ENCODE assay signal across 1 cellular context in genomic region chr4:61335364-61335763, GRCh38.
TF ChIP-seq lines count a peak whose summit lies in the region.

No MANE protein-coding gene starts in this region.

TF ChIP-seq in GM23338, 12 proteins besides CTCF, POLR2A, EP300 and RAD21 (continued from another document):
- no peak for TF ChIP-seq ZNF462 (CRISPR knock-in tag; IDR thresholded peaks at IDR 0.05)
- TF ChIP-seq POLR2AphosphoS5 (IDR thresholded peaks at IDR 0.05; ENCODE audit: low read depth), result no peak
- no peak for TF ChIP-seq ZNF114 (CRISPR knock-in tag; IDR thresholded peaks at IDR 0.05)
- no peak for TF ChIP-seq NANOG (IDR thresholded peaks at IDR 0.05; ENCODE audit: borderline replicate concordance)
- TF ChIP-seq JUNB (IDR thresholded peaks at IDR 0.05; ENCODE audit: unreplicated experiment), result no peak
- TF ChIP-seq ETS1 (IDR thresholded peaks at IDR 0.05), result no peak
- TF ChIP-seq EZH2 (IDR thresholded peaks at IDR 0.05; ENCODE audit: low read depth, unreplicated experiment), result no peak
TF ChIP-seq in GM23338: peak in this region for 0.
